8 cellular contexts compared by ENCODE assay signal in the genomic region with DNA sequence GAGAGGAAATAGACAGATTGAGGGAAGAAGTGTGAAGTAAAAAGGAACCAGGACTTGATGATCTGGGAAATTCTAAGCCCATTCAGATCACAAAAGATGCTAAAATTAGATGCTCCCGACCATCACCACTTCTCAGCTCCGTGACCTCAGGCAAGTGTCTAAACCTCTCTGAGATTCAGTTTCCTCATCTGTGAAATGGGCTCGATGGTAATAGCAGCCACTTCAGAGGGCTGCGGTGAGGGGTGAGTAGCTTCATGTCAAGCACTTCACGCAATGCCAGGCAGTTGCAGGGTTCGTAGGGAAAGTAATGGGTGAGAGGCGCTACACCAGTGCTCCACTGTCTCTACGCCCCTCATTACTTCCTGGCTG. TPM values are rescaled to one million over a fixed set of nuclear protein-coding genes. Genes with fewer than 3 reads are reported as not detected.
DNase-seq lines count a peak whose midpoint lies in the region; TF ChIP-seq lines count a peak whose summit lies in the region.
"Had no signal": no experiment of that assay in that cellular context is flagged by ENCODE, and none has a peak within 500 bp of the region (broad histone marks: within the 10 kb centered on the region; RNA-seq: fewer than 3 reads in every experiment).

No MANE protein-coding gene starts in this region.

- no peak overlapping the region for H3K4me3 ChIP-seq in CD4-positive, alpha-beta memory T cell (ENCODE audit: low read length in 2 of 2)
- H3K4me3 ChIP-seq in ascending aorta, result no peak overlapping the region
- H3K4me3 ChIP-seq in neural progenitor cell, result no peak overlapping the region

- H4K20me1 ChIP-seq in neural progenitor cell (ENCODE audit: low read depth), result peaks cover 40% of the 10 kb centered on the region

- H3K36me3 ChIP-seq in CD4-positive, alpha-beta memory T cell (ENCODE audit: insufficient read depth, low read length), result no peaks in the 10 kb centered on the region
- no peaks in the 10 kb centered on the region for H3K36me3 ChIP-seq in ascending aorta
- H3K36me3 ChIP-seq in neural progenitor cell, result no peaks in the 10 kb centered on the region

- H3K4me2 ChIP-seq in neural progenitor cell, result peak overlapping the region; percentile 12

- POLR2A ChIA-PET in CD4-positive, alpha-beta memory T cell (lab: Charles Lee; ENCODE audit: partially characterized antibody), result interaction anchor here (1.3 to 1.6 kb wide), 2 partner anchors 11 to 19 kb away, joined by 3 read pairs; no protein-coding TSS in a partner anchor
- POLR2A ChIA-PET in HEK293T (lab: Yijun Ruan, JAX), result no interaction called here

- H3K4me1 Mint-ChIP-seq in CD4-positive, alpha-beta memory T cell, result peaks cover 19 to 40% (median 23%) of the 10 kb centered on the region in 4 donors
- H3K4me1 Mint-ChIP-seq in neural progenitor cell, result peaks cover 15% of the 10 kb centered on the region

- H3K9me3 ChIP-seq in CD4-positive, alpha-beta memory T cell (ENCODE audit: control insufficient read depth in 1 of 2, low read length in 2 of 2), result no peaks in the 10 kb centered on the region
- H3K9me3 ChIP-seq in ascending aorta (no peaks in the 10 kb centered on the region), neural progenitor cell (ENCODE audit: low read depth) (no peaks in the 10 kb centered on the region)

- no peaks in the 10 kb centered on the region for H3K79me2 ChIP-seq in neural progenitor cell (ENCODE audit: low read depth)

- H3K9ac ChIP-seq in neural progenitor cell, result no peak overlapping the region

- H2AFZ ChIP-seq in neural progenitor cell (replicated peaks), result no peak overlapping the region

- in situ Hi-C loops in GM13976 (cut with MboI; ENCODE audit: low sequenced_read_pairs, unreplicated experiment), result no loop called here

- peaks cover 28% of the 10 kb centered on the region for H3F3A ChIP-seq in neural progenitor cell (ENCODE audit: low read depth)

- CTCF ChIA-PET in CD4-positive, alpha-beta memory T cell (lab: Charles Lee; ENCODE audit: partially characterized antibody), result no interaction called here
- CTCF ChIA-PET in HEK293T (lab: Yijun Ruan, JAX), result no interaction called here

- H3K27ac Mint-ChIP-seq in CD4-positive, alpha-beta memory T cell, result peak overlapping the region in 6 of 7 donors; percentile 68 to 91 (median 84)
- H3K27ac Mint-ChIP-seq in neural progenitor cell, result no peak overlapping the region

- peak in 3 of 5 donors; percentile 20 to 51 (median 31) for DNase-seq in CD4-positive, alpha-beta memory T cell
- no peak for DNase-seq in HEK293T (ENCODE audit: extremely low spot score)
- DNase-seq in ascending aorta (ENCODE audit: low spot score in 2 of 2), result no peak
- no peak for DNase-seq in neural progenitor cell (ENCODE audit: low spot score)
- no peak for DNase-seq in KG1 (lab: John Stamatoyannopoulos, UW)
- no peak for DNase-seq in GM13976 (ENCODE audit: low spot score)
- no peak for DNase-seq in ecto neural progenitor cell (ENCODE audit: low spot score)
- DNase-seq: OCI-M1 had no signal

- H3K27me3 ChIP-seq in CD4-positive, alpha-beta memory T cell (ENCODE audit: insufficient read depth, low read length), result no peaks in the 10 kb centered on the region
- H3K27me3 ChIP-seq in ascending aorta (no peaks in the 10 kb centered on the region), neural progenitor cell (peaks cover 98% of the 10 kb centered on the region)

- H3K4me1 ChIP-seq in CD4-positive, alpha-beta memory T cell (ENCODE audit: insufficient read depth, low read length), result peaks cover 23% of the 10 kb centered on the region
- H3K4me1 ChIP-seq in ascending aorta, result peaks cover 16 to 23% of the 10 kb centered on the region in 2 donors
- peaks cover 13% of the 10 kb centered on the region for H3K4me1 ChIP-seq in neural progenitor cell

- peaks cover 0 to 1% of the 10 kb centered on the region in 2 donors for H3K27me3 Mint-ChIP-seq in CD4-positive, alpha-beta memory T cell
- peaks cover 60% of the 10 kb centered on the region for H3K27me3 Mint-ChIP-seq in neural progenitor cell (ENCODE audit: insufficient read depth, low read depth)

- intact Hi-C loops in CD4-positive, alpha-beta memory T cell (cut with micrococcal nuclease), result no loop called here
- intact Hi-C loops in ascending aorta (cut with DNase I), result no loop called here

- H3K4me3 Mint-ChIP-seq in CD4-positive, alpha-beta memory T cell, result peak overlapping the region; percentile 21 to 79 (median 74)
- peak overlapping the region; percentile 67 for H3K4me3 Mint-ChIP-seq in neural progenitor cell

- no peak overlapping the region for H3K27ac ChIP-seq in CD4-positive, alpha-beta memory T cell (ENCODE audit: low read depth, low read length)
- H3K27ac ChIP-seq in ascending aorta, result peak overlapping the region; percentile 45 to 65
- H3K27ac ChIP-seq in neural progenitor cell, result no peak overlapping the region

- peaks cover 0 to 8% of the 10 kb centered on the region in 2 donors for H3K36me3 Mint-ChIP-seq in CD4-positive, alpha-beta memory T cell
- H3K36me3 Mint-ChIP-seq in neural progenitor cell, result no peaks in the 10 kb centered on the region

- H3K9me3 Mint-ChIP-seq in CD4-positive, alpha-beta memory T cell, result peaks cover 0 to 6% (median 0%) of the 10 kb centered on the region in 8 donors
- H3K9me3 Mint-ChIP-seq in neural progenitor cell, result peaks cover 5% of the 10 kb centered on the region

- TF ChIP-seq CTCF in ascending aorta (IDR thresholded peaks at IDR 0.05) (no peak), neural progenitor cell (IDR thresholded peaks at IDR 0.05) (no peak), GM13976 (IDR thresholded peaks at IDR 0.05; ENCODE audit: borderline replicate concordance, control extremely low read depth, extremely low read depth, insufficient read depth, missing control alignments) (no peak)

TF ChIP-seq in HEK293T, 16 proteins besides CTCF, POLR2A, EP300 and RAD21:
- TF ChIP-seq FOXM1 (IDR thresholded peaks at IDR 0.05; ENCODE audit: borderline replicate concordance), result peak; percentile 42; the same call in 1 of the 2 replicates
- TF ChIP-seq, protein P1, sequence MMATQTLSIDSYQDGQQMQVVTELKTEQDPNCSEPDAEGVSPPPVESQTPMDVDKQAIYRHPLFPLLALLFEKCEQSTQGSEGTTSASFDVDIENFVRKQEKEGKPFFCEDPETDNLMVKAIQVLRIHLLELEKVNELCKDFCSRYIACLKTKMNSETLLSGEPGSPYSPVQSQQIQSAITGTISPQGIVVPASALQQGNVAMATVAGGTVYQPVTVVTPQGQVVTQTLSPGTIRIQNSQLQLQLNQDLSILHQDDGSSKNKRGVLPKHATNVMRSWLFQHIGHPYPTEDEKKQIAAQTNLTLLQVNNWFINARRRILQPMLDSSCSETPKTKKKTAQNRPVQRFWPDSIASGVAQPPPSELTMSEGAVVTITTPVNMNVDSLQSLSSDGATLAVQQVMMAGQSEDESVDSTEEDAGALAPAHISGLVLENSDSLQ (IDR thresholded peaks at IDR 0.05), result no peak
TF ChIP-seq in HEK293T: peak in this region for 1.

RNA-seq across cellular contexts. Expression of a gene that starts 9.0 kb away (rescaled TPM):
- total RNA-seq in CD4-positive, alpha-beta memory T cell, result 10 to 100 TPM; 30.3 to 30.9 TPM
- 10 to 100 TPM in 1 of 2 donors, 1 to 10 TPM in 1; 1.9 to 18.9 TPM for polyA plus RNA-seq in CD4-positive, alpha-beta memory T cell
- total RNA-seq in ascending aorta, result 194 TPM
- total RNA-seq in neural progenitor cell (ENCODE audit: low replicate concordance), result 1.1 and 1.3 TPM in 2 replicates

Comparison
In these comparisons a context has a peak if more than half of its experiments do, and no peak if none do; other contexts are left out.
1. DNase-seq: peak in CD4-positive, alpha-beta memory T cell (3 of 5); none in HEK293T (single experiment), ascending aorta (0 of 2), neural progenitor cell (single experiment), KG1 (single experiment), GM13976 (single experiment) and ecto neural progenitor cell (single experiment).
2. H3K27ac ChIP-seq: peak in ascending aorta (2 of 2); none in CD4-positive, alpha-beta memory T cell (single experiment) and neural progenitor cell (single experiment).
3. RNA of a gene that starts 9.0 kb away (total RNA-seq): 194 TPM in ascending aorta (single experiment) and 30.3 to 30.9 TPM in CD4-positive, alpha-beta memory T cell; 1.1 to 1.3 TPM in neural progenitor cell; every median in the first group is over 10 times any median in the second.